In genomic region chr7:11775401-11775800, GRCh38 we compare ENCODE assay signal across 30 cellular contexts. TPM values are rescaled to one million over a fixed set of nuclear protein-coding genes. Genes with fewer than 3 reads are reported as not detected.
"Had no signal": no experiment of that assay in that cellular context is flagged by ENCODE, and none has a peak within 500 bp of the region (broad histone marks: within the 10 kb centered on the region; RNA-seq: fewer than 3 reads in every experiment).

No MANE protein-coding gene starts in this region.

- H3K36me3 Mint-ChIP-seq: activated naive CD4-positive, alpha-beta T cell treated with anti-CD3 and anti-CD28 coated beads, Interleukin-2, amount 50 U/mL, for 24 hours; immature natural killer cell; stimulated activated memory B cell treated with anti-CD40 and anti-IgM and Interleukin-4, amounts not matched to agents 10 μg/mL and 1 μg/mL and 100 μg/mL, for 72 hours had no signal

- H3K4me3 Mint-ChIP-seq: activated B cell treated with CpG ODN at 0.5 μM for 24 hours; activated CD8-positive, alpha-beta T cell treated with anti-CD3 and anti-CD28 coated beads for 36 hours; activated naive CD4-positive, alpha-beta T cell treated with anti-CD3 and anti-CD28 coated beads, Interleukin-2, amount 50 U/mL, for 24 hours; activated naive CD8-positive, alpha-beta T cell treated with anti-CD3 and anti-CD28 coated beads, Interleukin-2, amount 50 U/mL, for 24 hours; activated T-cell treated with anti-CD3 and anti-CD28 coated beads, Interleukin-2, amount 50 U/mL, for 4 hours; endodermal cell; immature natural killer cell; nephron; stimulated activated memory B cell treated with anti-CD40 and anti-IgM and Interleukin-4, amounts not matched to agents 10 μg/mL and 1 μg/mL and 100 μg/mL, for 72 hours; stimulated activated naive CD8-positive, alpha-beta T cell treated with anti-CD3 and anti-CD28 coated beads, Interleukin-15, amount 100 ng/mL, for 72 hours had no signal

- H3K9me3 ChIP-seq: heart left ventricle, psoas muscle, thyroid gland, upper lobe of left lung had no signal

- H3K9me3 Mint-ChIP-seq: activated B cell treated with CpG ODN at 0.5 μM for 24 hours; activated naive CD4-positive, alpha-beta T cell treated with anti-CD3 and anti-CD28 coated beads, Interleukin-2, amount 50 U/mL, for 24 hours; activated T-helper 2 cell treated with anti-CD3 and anti-CD28 coated beads, Interferon-gamma antibody, Interleukin-2, Interleukin-4, amounts not matched to agents 10 μg/mL and 5 μg/mL and 100 μg/mL, durations not matched to agents 14 hours and 24 hours and 36 hours; endodermal cell; nephron; stimulated activated memory B cell treated with anti-CD40 and anti-IgM and Interleukin-4, amounts not matched to agents 10 μg/mL and 1 μg/mL and 100 μg/mL, for 72 hours had no signal

- H3K4me3 ChIP-seq: psoas muscle, smooth muscle cell, thyroid gland, upper lobe of left lung had no signal

- H3K4me2 ChIP-seq: smooth muscle cell had no signal

- H3K36me3 ChIP-seq: heart left ventricle, thyroid gland, upper lobe of left lung had no signal

- H3K27ac ChIP-seq: heart left ventricle, parathyroid adenoma, psoas muscle, thyroid gland, upper lobe of left lung had no signal

- H3K4me1 Mint-ChIP-seq: activated B cell treated with CpG ODN at 0.5 μM for 24 hours; activated naive CD4-positive, alpha-beta T cell treated with anti-CD3 and anti-CD28 coated beads, Interleukin-2, amount 50 U/mL, for 24 hours; activated naive CD8-positive, alpha-beta T cell treated with anti-CD3 and anti-CD28 coated beads, Interleukin-2, amount 50 U/mL, for 24 hours; endodermal cell; immature natural killer cell; nephron; stimulated activated memory B cell treated with anti-CD40 and anti-IgM and Interleukin-4, amounts not matched to agents 10 μg/mL and 1 μg/mL and 100 μg/mL, for 72 hours; stimulated activated naive CD8-positive, alpha-beta T cell treated with anti-CD3 and anti-CD28 coated beads, Interleukin-15, amount 100 ng/mL, for 72 hours had no signal

- H3K27me3 Mint-ChIP-seq: activated B cell treated with CpG ODN at 0.5 μM for 24 hours; activated CD8-positive, alpha-beta T cell treated with anti-CD3 and anti-CD28 coated beads for 36 hours; activated naive CD4-positive, alpha-beta T cell treated with anti-CD3 and anti-CD28 coated beads, Interleukin-2, amount 50 U/mL, for 24 hours; activated naive CD8-positive, alpha-beta T cell treated with anti-CD3 and anti-CD28 coated beads, Interleukin-2, amount 50 U/mL, for 24 hours; stimulated activated memory B cell treated with anti-CD40 and anti-IgM and Interleukin-4, amounts not matched to agents 10 μg/mL and 1 μg/mL and 100 μg/mL, for 72 hours; stimulated activated naive CD8-positive, alpha-beta T cell treated with anti-CD3 and anti-CD28 coated beads, Interleukin-15, amount 100 ng/mL, for 72 hours had no signal

- DNase-seq: activated B cell treated with CpG ODN at 0.5 μM for 24 hours; activated CD4-positive, alpha-beta T cell treated with anti-CD3 and anti-CD28 coated beads, Interleukin-2, amount 50 U/mL, for 1 hour; activated CD8-positive, alpha-beta T cell treated with anti-CD3 and anti-CD28 coated beads for 36 hours; activated naive CD8-positive, alpha-beta T cell treated with anti-CD3 and anti-CD28 coated beads, Interleukin-2, amount 50 U/mL, for 24 hours; activated T-cell treated with anti-CD3 and anti-CD28 coated beads, Interleukin-2, amount 50 U/mL, for 4 hours; amygdala; caudate nucleus; endodermal cell; foreskin fibroblast; heart left ventricle; hypothalamus; immature natural killer cell; kidney; left colon; mammary epithelial cell; psoas muscle; stimulated activated CD4-positive, alpha-beta T cell treated with anti-CD3 and anti-CD28 coated beads, Interleukin-1b, Interleukin-23, amount 100 ng/mL, for 48 hours; stimulated activated CD4-positive, alpha-beta T cell treated with anti-CD3 and anti-CD28 coated beads, Interleukin-4, amount 100 ng/mL, for 4 hours; stimulated activated CD8-positive, alpha-beta memory T cell treated with anti-CD3 and anti-CD28 coated beads, Interleukin-4, amount 100 ng/mL, for 48 hours; stimulated activated naive CD8-positive, alpha-beta T cell treated with anti-CD3 and anti-CD28 coated beads, Interleukin-15, amount 100 ng/mL, for 72 hours; substantia nigra; thyroid gland; upper lobe of left lung had no signal

- H3K9ac ChIP-seq: parathyroid adenoma had no signal

- H3K4me1 ChIP-seq: psoas muscle, thyroid gland, upper lobe of left lung had no signal

- H3K27ac Mint-ChIP-seq: activated B cell treated with CpG ODN at 0.5 μM for 24 hours; activated CD8-positive, alpha-beta T cell treated with anti-CD3 and anti-CD28 coated beads for 36 hours; activated naive CD4-positive, alpha-beta T cell treated with anti-CD3 and anti-CD28 coated beads, Interleukin-2, amount 50 U/mL, for 24 hours; activated naive CD8-positive, alpha-beta T cell treated with anti-CD3 and anti-CD28 coated beads, Interleukin-2, amount 50 U/mL, for 24 hours; activated T-helper 2 cell treated with anti-CD3 and anti-CD28 coated beads, Interferon-gamma antibody, Interleukin-2, Interleukin-4, amounts not matched to agents 10 μg/mL and 5 μg/mL and 100 μg/mL, durations not matched to agents 14 hours and 24 hours and 36 hours; endodermal cell; immature natural killer cell; nephron; stimulated activated memory B cell treated with anti-CD40 and anti-IgM and Interleukin-4, amounts not matched to agents 10 μg/mL and 1 μg/mL and 100 μg/mL, for 72 hours; stimulated activated naive CD8-positive, alpha-beta T cell treated with anti-CD3 and anti-CD28 coated beads, Interleukin-15, amount 100 ng/mL, for 72 hours had no signal

- ATAC-seq: activated CD8-positive, alpha-beta T cell treated with anti-CD3 and anti-CD28 coated beads for 36 hours; activated naive CD8-positive, alpha-beta T cell treated with anti-CD3 and anti-CD28 coated beads, Interleukin-2, amount 50 U/mL, for 24 hours; activated T-cell treated with anti-CD3 and anti-CD28 coated beads, Interleukin-2, amount 50 U/mL, for 4 hours; esophagus mucosa; heart left ventricle; left colon; psoas muscle; stimulated activated memory B cell treated with anti-CD40 and anti-IgM and Interleukin-4, amounts not matched to agents 10 μg/mL and 1 μg/mL and 100 μg/mL, for 72 hours; stimulated activated naive CD8-positive, alpha-beta T cell treated with anti-CD3 and anti-CD28 coated beads, Interleukin-15, amount 100 ng/mL, for 72 hours had no signal

- H3K27me3 ChIP-seq: heart left ventricle, thyroid gland, upper lobe of left lung had no signal

RNA-seq across cellular contexts. Expression of gene THSD7A, which starts 56.6 kb away (rescaled TPM):
- total RNA-seq: activated B cell treated with CpG ODN at 0.5 μM for 24 hours; activated CD8-positive, alpha-beta T cell treated with anti-CD3 and anti-CD28 coated beads for 36 hours; activated T-cell treated with anti-CD3 and anti-CD28 coated beads, Interleukin-2, amount 50 U/mL, for 4 hours; activated T-helper 2 cell treated with anti-CD3 and anti-CD28 coated beads, Interferon-gamma antibody, Interleukin-2, Interleukin-4, amounts not matched to agents 10 μg/mL and 5 μg/mL and 100 μg/mL, durations not matched to agents 14 hours and 24 hours and 36 hours; mammary epithelial cell had no signal
- polyA plus RNA-seq: immature natural killer cell, mammary epithelial cell had no signal
